In the genomic region with DNA sequence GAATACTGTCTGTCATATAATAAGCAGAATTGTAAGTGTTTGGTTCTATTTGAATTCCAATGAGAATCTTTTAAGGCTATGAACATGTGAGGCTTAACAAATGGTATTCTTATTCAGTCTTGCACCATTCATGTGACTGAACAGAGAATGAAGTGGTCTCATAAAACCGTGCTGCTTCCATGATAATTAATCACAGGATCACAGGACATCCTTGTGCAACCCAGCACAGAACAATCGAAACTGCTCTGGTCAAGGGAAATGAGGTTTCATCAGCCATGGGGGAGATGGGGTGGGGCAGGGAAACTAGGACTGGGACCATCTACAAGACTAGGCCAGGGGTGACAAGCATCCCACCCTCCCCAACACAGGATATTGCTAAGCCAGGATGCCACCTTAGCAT, we compare ENCODE assay signal across 14 cellular contexts.
"Had no signal": no experiment of that assay in that cellular context is flagged by ENCODE, and none has a peak within 500 bp of the region (broad histone marks: within the 10 kb centered on the region; RNA-seq: fewer than 3 reads in every experiment).

No MANE protein-coding gene starts in this region.

- H3K27ac ChIP-seq: coronary artery, epithelial cell of prostate, foreskin keratinocyte, heart left ventricle, right atrium auricular region, stomach had no signal

- H3K36me3 ChIP-seq: heart left ventricle, right atrium auricular region, stomach had no signal

- H3K4me1 ChIP-seq: foreskin keratinocyte had no signal

- H3K27me3 ChIP-seq: foreskin keratinocyte, heart left ventricle, right atrium auricular region, stomach had no signal

- DNase-seq: activated naive CD4-positive, alpha-beta T cell treated with anti-CD3 and anti-CD28 coated beads, Interleukin-2, amount 10 ng/mL, durations not matched to agents 7 days and 5 days; central memory CD4-positive, alpha-beta T cell; effector CD8-positive, alpha-beta T cell; foreskin keratinocyte; heart left ventricle; islet precursor cell; mammary epithelial cell; natural killer cell; small intestine; stomach; T-helper 2 cell had no signal

- FAIRE-seq: small intestine had no signal

- H3K4me3 ChIP-seq: coronary artery, heart left ventricle, right atrium auricular region, stomach had no signal

- H3K9me3 ChIP-seq: heart left ventricle, right atrium auricular region, stomach had no signal
